ENCODE assay signal across 22 cellular contexts in genomic region chr10:44004913-44005787, GRCh38.
DNase-seq lines count a peak whose midpoint lies in the region; ATAC-seq, FAIRE-seq and TF ChIP-seq lines count a peak whose summit lies in the region.
"Had no signal": no experiment of that assay in that cellular context is flagged by ENCODE, and none has a peak within 500 bp of the region (broad histone marks: within the 10 kb centered on the region; RNA-seq: fewer than 3 reads in every experiment).

No MANE protein-coding gene starts in this region.

- H3K9me3 ChIP-seq in H1 (ENCODE audit: insufficient read depth in 2 of 2, low read depth in 1 of 2, low read length in 1 of 2), result no peaks in the 10 kb centered on the region
- no peaks in the 10 kb centered on the region for H3K9me3 ChIP-seq in trophoblast cell (ENCODE audit: insufficient read depth, low read depth, low read length)
- H3K9me3 ChIP-seq: HAP-1, SJSA1 had no signal

- H2AK5ac ChIP-seq in H1 (ENCODE audit: low read depth, low read length), result no peak overlapping the region
- no peak overlapping the region for H2AK5ac ChIP-seq in trophoblast cell (ENCODE audit: low read length)

- H4K12ac ChIP-seq in trophoblast cell (ENCODE audit: low read depth, low read length), result no peak overlapping the region

- DNase-seq in H7 (peak; percentile 36), M059J (ENCODE audit: low read depth) (peak; percentile 18), H1 (ENCODE audit: low read depth in 1 of 2, low spot score in 2 of 2) (peak in 1 of 2 experiments; percentile 40), trophoblast cell (peak; percentile 78 to 90), dermis blood vessel endothelial cell (no peak), NOMO-1 treated with dmso at 0.1 percent for 144 hours (lab: John Stamatoyannopoulos, UW; ENCODE audit: unreplicated experiment) (no peak)
- DNase-seq: MV-4-11, NCI-H1694 treated with DMSO at 0.1 percent for 48 hours, NCI-H2107, NCI-H510A treated with DMSO at 0.1 percent for 48 hours, NCI-H82, PC-9, SW 1271 had no signal

- FAIRE-seq in H1 (lab: Jason Lieb, UNC), result no peak
- FAIRE-seq: D721Med, GM12892, GM18507, HTR-8/SVneo had no signal

- H3K23ac ChIP-seq in H1 (ENCODE audit: insufficient read length), result no peak overlapping the region
- H3K23ac ChIP-seq in trophoblast cell (ENCODE audit: low read length), result no peak overlapping the region

- H3K79me1 ChIP-seq in H1 (ENCODE audit: low read depth, low read length) (no peaks in the 10 kb centered on the region), trophoblast cell (ENCODE audit: low read length) (no peaks in the 10 kb centered on the region)

- H2BK12ac ChIP-seq in H1 (ENCODE audit: low read depth, low read length), result no peak overlapping the region
- peak overlapping the region; percentile 26 for H2BK12ac ChIP-seq in trophoblast cell (ENCODE audit: low read length)

- H4K5ac ChIP-seq in H1 (ENCODE audit: insufficient read length, low read depth, low read length), result no peak overlapping the region

- H3K27ac ChIP-seq in H1 (ENCODE audit: low read depth, low read length) (no peak overlapping the region), trophoblast cell (ENCODE audit: low read depth, low read length) (no peak overlapping the region)
- H3K27ac ChIP-seq: BLaER1 treated with 17β-estradiol and CSF1 and Interleukin-3, amounts not matched to agents 10 nM and 100 nM; HL-60; PC-9; SJSA1 had no signal

- CTCF ChIA-PET in H1 (lab: Charles Lee; ENCODE audit: partially characterized antibody), result interaction anchor here (0.6 to 1.0 kb wide), 3 partner anchors 289 to 741 kb away, joined by 3 to 4 read pairs (median 3); no protein-coding TSS in a partner anchor

- H3K36me3 ChIP-seq in H7 (replicated peaks; ENCODE audit: control insufficient read depth, insufficient read depth, low read length) (no peaks in the 10 kb centered on the region), H1 (ENCODE audit: control insufficient read depth in 2 of 4, insufficient read depth in 4 of 4, low read length in 3 of 4) (no peaks in the 10 kb centered on the region), trophoblast cell (ENCODE audit: control insufficient read depth in 1 of 2, insufficient read depth in 2 of 2, low read length in 2 of 2) (no peaks in the 10 kb centered on the region)
- H3K36me3 ChIP-seq: BLaER1 treated with 17β-estradiol and CSF1 and Interleukin-3, amounts not matched to agents 10 nM and 100 nM; HAP-1; SJSA1 had no signal

- no peak overlapping the region for H2BK20ac ChIP-seq in H1 (ENCODE audit: low read length)

- no peak overlapping the region for H3K18ac ChIP-seq in H1 (ENCODE audit: extremely low read depth, low read length)
- H3K18ac ChIP-seq in trophoblast cell (ENCODE audit: low read length), result no peak overlapping the region

- H3K23me2 ChIP-seq in H1 (ENCODE audit: low read depth, low read length), result no peaks in the 10 kb centered on the region

- H4K91ac ChIP-seq in H1 (replicated peaks; ENCODE audit: insufficient read length, low read length), result no peak overlapping the region
- no peak overlapping the region for H4K91ac ChIP-seq in trophoblast cell (ENCODE audit: low read depth, low read length)

- no peaks in the 10 kb centered on the region for H3K79me2 ChIP-seq in H1 (ENCODE audit: control insufficient read depth in 1 of 2, insufficient read depth in 2 of 2, low read length in 2 of 2)
- H3K79me2 ChIP-seq in trophoblast cell (ENCODE audit: control insufficient read depth, insufficient read depth, low read length, poor library complexity), result no peaks in the 10 kb centered on the region

- 89% methylated on average over 42 of the region's 43 CpGs; no CpG with 5 or more reads in 1 of the 2 experiments for WGBS in H1 (ENCODE audit: extremely low coverage in 1 of 2, insufficient coverage in 1 of 2, insufficient read length in 1 of 2, insufficient replicate concordance in 2 of 2, low coverage in 1 of 2, low lambda C conversion rate in 2 of 2, missing lambda C conversion rate in 1 of 2), 2 experiments
- WGBS in trophoblast cell (ENCODE audit: extremely low coverage, insufficient coverage, insufficient read length), result no CpG with 5 or more reads among the region's 43 CpGs

- H2BK15ac ChIP-seq in H1 (ENCODE audit: low read length), result no peak overlapping the region

- no peak for ATAC-seq in GM21723 (IDR thresholded peaks at IDR 0.05; ENCODE audit: unreplicated experiment)

- no peak for TF ChIP-seq POLR2A in H1 (IDR thresholded peaks at IDR 0.05; ENCODE audit: control extremely low read depth in 1 of 2, low read depth in 2 of 2, low read length in 2 of 2)

- H2AFZ ChIP-seq in H1 (ENCODE audit: low read length), result peak overlapping the region; percentile 51
- H2AFZ ChIP-seq in trophoblast cell (ENCODE audit: insufficient read depth, low read length, poor library complexity), result no peak overlapping the region
- H2AFZ ChIP-seq: PC-9 had no signal

- no peaks in the 10 kb centered on the region for H3K27me3 ChIP-seq in H7 (ENCODE audit: control insufficient read depth, insufficient read depth, low read length)
- H3K27me3 ChIP-seq in H1 (replicated peaks in 1 of 4; ENCODE audit: control insufficient read depth in 3 of 4, extremely low read depth in 1 of 4, insufficient read depth in 3 of 4, low read length in 3 of 4), result no peaks in the 10 kb centered on the region
- H3K27me3 ChIP-seq in trophoblast cell (ENCODE audit: insufficient read depth, low read length), result no peaks in the 10 kb centered on the region
- H3K27me3 ChIP-seq: BLaER1 treated with 17β-estradiol and CSF1 and Interleukin-3, amounts not matched to agents 10 nM and 100 nM; SJSA1 had no signal

- TF ChIP-seq EP300 in H1 (IDR thresholded peaks at IDR 0.05; ENCODE audit: borderline replicate concordance in 1 of 2, low read depth in 2 of 2, low read length in 2 of 2), result no peak

- TF ChIP-seq RAD21 in H1 (IDR thresholded peaks at IDR 0.05 in 1 of 2, conservative IDR thresholded peaks at IDR 0.05 in 1 of 2; ENCODE audit: low read depth in 2 of 2, low read length in 2 of 2), result no peak

- no peak overlapping the region for H2BK120ac ChIP-seq in H1 (replicated peaks; ENCODE audit: low read depth, low read length)
- no peak overlapping the region for H2BK120ac ChIP-seq in trophoblast cell (ENCODE audit: insufficient read depth, low read length, poor library complexity)

- H2BK5ac ChIP-seq in H1 (ENCODE audit: low read depth, low read length) (no peak overlapping the region), trophoblast cell (ENCODE audit: low read depth, low read length, poor library complexity) (no peak overlapping the region)

- no peak overlapping the region for H3K9ac ChIP-seq in H1 (replicated peaks in 1 of 4; ENCODE audit: extremely low read depth in 1 of 4, low read depth in 3 of 4, low read length in 3 of 4)
- H3K9ac ChIP-seq in trophoblast cell (ENCODE audit: low read length), result no peak overlapping the region
- H3K9ac ChIP-seq: BLaER1 treated with 17β-estradiol and CSF1 and Interleukin-3, amounts not matched to agents 10 nM and 100 nM had no signal

- H3K4me1 ChIP-seq in H1 (replicated peaks in 1 of 4; ENCODE audit: control insufficient read depth in 3 of 4, insufficient read depth in 4 of 4, low read length in 3 of 4) (no peaks in the 10 kb centered on the region), trophoblast cell (ENCODE audit: control insufficient read depth in 1 of 2, insufficient read depth in 2 of 2, low read length in 2 of 2) (no peaks in the 10 kb centered on the region)
- H3K4me1 ChIP-seq: HAP-1, SJSA1 had no signal

- H3K4me2 ChIP-seq in H1 (ENCODE audit: insufficient read depth in 1 of 2, low read depth in 2 of 2, low read length in 2 of 2) (no peak overlapping the region), trophoblast cell (ENCODE audit: low read length) (no peak overlapping the region)
- H3K4me2 ChIP-seq: PC-9 had no signal

- no peak overlapping the region for H3K14ac ChIP-seq in H1 (ENCODE audit: insufficient read length)
- no peak overlapping the region for H3K14ac ChIP-seq in trophoblast cell (ENCODE audit: low read length)

- no peak for TF ChIP-seq CTCF in H1 (IDR thresholded peaks at IDR 0.05; ENCODE audit: control extremely low read depth in 1 of 3, insufficient read depth in 1 of 3, low read depth in 1 of 3, low read length in 3 of 3)

- H4K8ac ChIP-seq in H1 (ENCODE audit: extremely low read depth, insufficient read depth, low read length) (no peak overlapping the region), trophoblast cell (ENCODE audit: low read depth, low read length) (no peak overlapping the region)

- H3K4me3 ChIP-seq in H7 (ENCODE audit: insufficient read depth, low read depth, low read length), result no peak overlapping the region
- H3K4me3 ChIP-seq in H1 (ENCODE audit: extremely low read depth in 1 of 4, insufficient read depth in 2 of 4, low read depth in 3 of 4, low read length in 4 of 4), result no peak overlapping the region
- no peak overlapping the region for H3K4me3 ChIP-seq in trophoblast cell (ENCODE audit: low read depth, low read length)
- H3K4me3 ChIP-seq: BLaER1 treated with 17β-estradiol and CSF1 and Interleukin-3, amounts not matched to agents 10 nM and 100 nM; HAP-1; PC-9; SJSA1 had no signal

- POLR2A ChIA-PET in H1 (lab: Charles Lee; ENCODE audit: partially characterized antibody), result interaction anchor here (1.0 kb wide), 1 partner anchor 12 kb away, joined by 3 read pairs; no protein-coding TSS in a partner anchor

- H3K56ac ChIP-seq in H1 (replicated peaks; ENCODE audit: insufficient read length, low read depth, low read length), result no peak overlapping the region

- no peak overlapping the region for H3K4ac ChIP-seq in H1 (replicated peaks; ENCODE audit: insufficient read length, low read depth, low read length)
- no peak overlapping the region for H3K4ac ChIP-seq in trophoblast cell (ENCODE audit: low read depth, low read length)

- no peaks in the 10 kb centered on the region for H4K20me1 ChIP-seq in H1 (replicated peaks in 1 of 2; ENCODE audit: control insufficient read depth in 1 of 2, insufficient read depth in 2 of 2, low read length in 2 of 2)
- H4K20me1 ChIP-seq: BLaER1 treated with 17β-estradiol and CSF1 and Interleukin-3, amounts not matched to agents 10 nM and 100 nM had no signal

TF ChIP-seq in H1, 55 proteins besides CTCF, POLR2A, EP300 and RAD21:
- TF ChIP-seq ASH2L (IDR thresholded peaks at IDR 0.05; ENCODE audit: low read length), result no peak
- no peak for TF ChIP-seq NANOG (IDR thresholded peaks at IDR 0.05; ENCODE audit: insufficient read depth, low read depth, low read length, poor library complexity, severe bottlenecking)
- no peak for TF ChIP-seq CBX8 (IDR thresholded peaks at IDR 0.05; ENCODE audit: borderline replicate concordance, low read depth, low read length)

Comparison
In these comparisons a context has a peak if more than half of its experiments do, and no peak if none do; other contexts are left out.
1. DNase-seq: peak in H7 (single experiment), M059J (single experiment) and trophoblast cell (2 of 2); none in dermis blood vessel endothelial cell (single experiment) and NOMO-1 treated with dmso at 0.1 percent for 144 hours (single experiment).